Comparison of ENCODE assay signal across 2 cellular contexts in genomic region chr3:35422826-35423601, GRCh38.
A peak's percentile ranks its signal among the peaks of the same experiment; 100 is the strongest.
TF ChIP-seq lines count a peak whose summit lies in the region.

No MANE protein-coding gene starts in this region.

TF ChIP-seq in SK-N-SH treated with all-trans-retinoic acid at 6 μM for 48 hours, 23 proteins besides CTCF, POLR2A, EP300 and RAD21:
- no peak for TF ChIP-seq OSR1 (CRISPR knock-in tag; IDR thresholded peaks at IDR 0.05)
- no peak for TF ChIP-seq ISL1 (CRISPR knock-in tag; IDR thresholded peaks at IDR 0.05)
- no peak for TF ChIP-seq CSDC2 (CRISPR knock-in tag; IDR thresholded peaks at IDR 0.05)
- no peak for TF ChIP-seq ZC3H10 (CRISPR knock-in tag; IDR thresholded peaks at IDR 0.05)
- TF ChIP-seq ZFP30 (CRISPR knock-in tag; IDR thresholded peaks at IDR 0.05) = no peak
- TF ChIP-seq ARNTL (CRISPR knock-in tag; IDR thresholded peaks at IDR 0.05; ENCODE audit: borderline replicate concordance, low read depth) = no peak
- TF ChIP-seq TSHZ2 (CRISPR knock-in tag; IDR thresholded peaks at IDR 0.05) = no peak
- TF ChIP-seq GLIS3 (CRISPR knock-in tag; IDR thresholded peaks at IDR 0.05) = no peak
- TF ChIP-seq TOX (CRISPR knock-in tag; IDR thresholded peaks at IDR 0.05; ENCODE audit: borderline replicate concordance) = no peak
- TF ChIP-seq CREB5 (CRISPR knock-in tag; IDR thresholded peaks at IDR 0.05; ENCODE audit: low read depth) = no peak
- TF ChIP-seq BACH2 (CRISPR knock-in tag; IDR thresholded peaks at IDR 0.05; ENCODE audit: borderline replicate concordance) = no peak
- TF ChIP-seq PPARA (CRISPR knock-in tag; IDR thresholded peaks at IDR 0.05; ENCODE audit: borderline replicate concordance) = no peak
- no peak for TF ChIP-seq PATZ1 (CRISPR knock-in tag; IDR thresholded peaks at IDR 0.05; ENCODE audit: borderline replicate concordance)
- TF ChIP-seq TCF4 (CRISPR knock-in tag; IDR thresholded peaks at IDR 0.05; ENCODE audit: borderline replicate concordance) = no peak

TF ChIP-seq in endothelial cell of umbilical vein, 7 proteins besides CTCF, POLR2A, EP300 and RAD21:
- peak; percentile 73 for TF ChIP-seq GATA2 (IDR thresholded peaks at IDR 0.05; ENCODE audit: insufficient read depth, insufficient read length, low read depth, low read length)
- no peak for TF ChIP-seq MAX (IDR thresholded peaks at IDR 0.05; ENCODE audit: insufficient read depth, insufficient read length)
- no peak for TF ChIP-seq EZH2 (IDR thresholded peaks at IDR 0.05; ENCODE audit: borderline replicate concordance, low read depth, low read length, severe bottlenecking)
- peak; percentile 74 for TF ChIP-seq POLR2AphosphoS5 (IDR thresholded peaks at IDR 0.05; ENCODE audit: insufficient read depth, low read depth, low read length)
- peak; percentile 64 for TF ChIP-seq FOS (IDR thresholded peaks at IDR 0.05; ENCODE audit: borderline replicate concordance, insufficient read depth, low read length)
- peak; percentile 72 for TF ChIP-seq JUN (IDR thresholded peaks at IDR 0.05; ENCODE audit: borderline replicate concordance, insufficient read depth, insufficient read length, low read depth)
- TF ChIP-seq MYC (IDR thresholded peaks at IDR 0.05; ENCODE audit: low read depth, low read length) = no peak
